In genomic region chr6:75158176-75158575, GRCh38 we compare ENCODE assay signal across 26 cellular contexts. TPM values are rescaled to one million over a fixed set of nuclear protein-coding genes. Genes with fewer than 3 reads are reported as not detected.
"Had no signal": no experiment of that assay in that cellular context is flagged by ENCODE, and none has a peak within 500 bp of the region (broad histone marks: within the 10 kb centered on the region; RNA-seq: fewer than 3 reads in every experiment).

No MANE protein-coding gene starts in this region.

- H3K4me1 ChIP-seq: adrenal gland, breast epithelium, esophagus squamous epithelium, foreskin keratinocyte, left lung, psoas muscle, stomach, suprapubic skin had no signal

- H3K4me3 Mint-ChIP-seq: activated naive CD8-positive, alpha-beta T cell; activated T-cell treated with anti-CD3 and anti-CD28 coated beads, Interleukin-2, amount 50 U/mL, for 4 hours; central memory CD8-positive, alpha-beta T cell; immature natural killer cell; mesothelial cell of epicardium; natural killer cell; T-cell; WTC11 had no signal

- H3K27me3 ChIP-seq: adrenal gland, breast epithelium, esophagus squamous epithelium, foreskin keratinocyte, left lung, ovary, stomach, suprapubic skin, tibial nerve had no signal

- H3K27ac Mint-ChIP-seq: activated naive CD8-positive, alpha-beta T cell; activated T-helper 2 cell treated with anti-CD3 and anti-CD28 coated beads, Interferon-gamma antibody, Interleukin-2, Interleukin-4, amounts not matched to agents 10 μg/mL and 5 μg/mL and 100 μg/mL, durations not matched to agents 14 hours and 24 hours and 36 hours; immature natural killer cell; mesothelial cell of epicardium; natural killer cell; T-cell; WTC11 had no signal

- H3K36me3 Mint-ChIP-seq: activated naive CD8-positive, alpha-beta T cell; immature natural killer cell; mesothelial cell of epicardium; natural killer cell; T-cell; WTC11 had no signal

- H3K4me1 Mint-ChIP-seq: central memory CD8-positive, alpha-beta T cell; immature natural killer cell; natural killer cell; T-cell had no signal

- H3K36me3 ChIP-seq: adrenal gland, breast epithelium, esophagus squamous epithelium, left lung, ovary, tibial nerve had no signal

- DNase-seq: activated CD4-positive, alpha-beta T cell treated with anti-CD3 and anti-CD28 coated beads, Interleukin-2, amount 50 U/mL, for 4 hours; activated CD8-positive, alpha-beta memory T cell treated with anti-CD3 and anti-CD28 coated beads for 24 hours; activated CD8-positive, alpha-beta memory T cell treated with anti-CD3 and anti-CD28 coated beads, Interleukin-2, amount 50 U/mL, for 4 hours; activated naive CD4-positive, alpha-beta T cell; activated T-cell treated with anti-CD3 and anti-CD28 coated beads, Interleukin-2, amount 50 U/mL, for 4 hours; adrenal gland; esophagus squamous epithelium; foreskin keratinocyte; immature natural killer cell; kidney glomerular epithelial cell; left lung; natural killer cell; ovary; psoas muscle; right cardiac atrium; stomach; T-cell had no signal

- H3K9me3 Mint-ChIP-seq: activated T-cell treated with anti-CD3 and anti-CD28 coated beads, Interleukin-2, amount 50 U/mL, for 4 hours; activated T-helper 2 cell treated with anti-CD3 and anti-CD28 coated beads, Interferon-gamma antibody, Interleukin-2, Interleukin-4, amounts not matched to agents 10 μg/mL and 5 μg/mL and 100 μg/mL, durations not matched to agents 14 hours and 24 hours and 36 hours; central memory CD8-positive, alpha-beta T cell; natural killer cell; T-cell; WTC11 had no signal

- ATAC-seq: activated T-cell treated with anti-CD3 and anti-CD28 coated beads, Interleukin-2, amount 50 U/mL, for 4 hours; foreskin keratinocyte; left lung; natural killer cell; psoas muscle; right cardiac atrium; T-cell; WTC11 had no signal

- H3K27ac ChIP-seq: adrenal gland, breast epithelium, coronary artery, esophagus squamous epithelium, foreskin keratinocyte, left lung, ovary, psoas muscle, stomach, suprapubic skin, tibial nerve had no signal

- H3K9me3 ChIP-seq: breast epithelium, esophagus squamous epithelium, left lung, psoas muscle, stomach, suprapubic skin, tibial nerve had no signal

- H3K4me3 ChIP-seq: adrenal gland, breast epithelium, coronary artery, esophagus squamous epithelium, left lung, ovary, psoas muscle, stomach, suprapubic skin, tibial nerve had no signal

RNA-seq across cellular contexts. Expression of gene COL12A1, which starts 47.7 kb away (rescaled TPM):
- total RNA-seq: activated T-helper 2 cell treated with anti-CD3 and anti-CD28 coated beads, Interferon-gamma antibody, Interleukin-2, Interleukin-4, amounts not matched to agents 10 μg/mL and 5 μg/mL and 100 μg/mL, durations not matched to agents 14 hours and 24 hours and 36 hours had no signal
- polyA plus RNA-seq: immature natural killer cell had no signal
